8 cellular contexts compared by ENCODE assay signal in genomic region chr16:14303654-14304394, GRCh38.
DNase-seq lines count a peak whose midpoint lies in the region; FAIRE-seq and TF ChIP-seq lines count a peak whose summit lies in the region.

No MANE protein-coding gene starts in this region.

- no peaks in the 10 kb centered on the region for H3K9me3 Mint-ChIP-seq in Caco-2 (ENCODE audit: unreplicated experiment)

- CTCF ChIA-PET in Caco-2 (lab: Charles Lee), result no interaction called here

- H4K8ac ChIP-seq in neuronal stem cell (ENCODE audit: low read depth, low read length), result no peak overlapping the region

- H4K20me1 ChIP-seq in OCI-LY1 (ENCODE audit: insufficient read depth, low read length), result no peaks in the 10 kb centered on the region

- no peaks in the 10 kb centered on the region for H3K79me2 ChIP-seq in OCI-LY1 (ENCODE audit: insufficient read depth, low read length)

- H2AFZ ChIP-seq in OCI-LY1 (ENCODE audit: low read length) (no peak overlapping the region), neuronal stem cell (ENCODE audit: low read length) (no peak overlapping the region)

- no peak for TF ChIP-seq CTCF in Caco-2 (IDR thresholded peaks at IDR 0.05; ENCODE audit: insufficient read depth in 1 of 2, low read depth in 1 of 2, low read length in 1 of 2, severe bottlenecking in 1 of 2, unreplicated experiment in 1 of 2)
- no peak for TF ChIP-seq CTCF in OCI-LY1 (IDR thresholded peaks at IDR 0.05; ENCODE audit: low read length)
- no peak for TF ChIP-seq CTCF in epithelial cell of esophagus (IDR thresholded peaks at IDR 0.05; ENCODE audit: insufficient read depth, low read depth, low read length, missing control alignments)

- peak overlapping the region; percentile 76 for H3K18ac ChIP-seq in neuronal stem cell (ENCODE audit: low read length)

- no peak overlapping the region for H2BK15ac ChIP-seq in neuronal stem cell (ENCODE audit: low read length)

- no peak overlapping the region for H2BK5ac ChIP-seq in neuronal stem cell (ENCODE audit: low read length)

- BruUV-seq in Caco-2 (replicated peaks; lab: Mats Ljungman, UMichigan), result no TSS peak

- H3K27ac ChIP-seq in OCI-LY1 (ENCODE audit: low read depth, low read length, poor library complexity, severe bottlenecking) (no peak overlapping the region), neuronal stem cell (replicated peaks; ENCODE audit: low read length) (no peak overlapping the region)

- no peaks in the 10 kb centered on the region for H3F3A ChIP-seq in OCI-LY1 (ENCODE audit: insufficient read depth, low read length)

- H3K23ac ChIP-seq in neuronal stem cell (ENCODE audit: low read depth, low read length, poor library complexity), result no peak overlapping the region

- H3K4me1 ChIP-seq in Caco-2, result 0 out of 2 replicates have a peak, but pooled peaks cover 6% of the 10 kb centered on the region
- peaks cover 39% of the 10 kb centered on the region for H3K4me1 ChIP-seq in OCI-LY1 (ENCODE audit: insufficient read depth, low read length, severe bottlenecking)
- H3K4me1 ChIP-seq in neuronal stem cell (ENCODE audit: control insufficient read depth in 2 of 2, insufficient read depth in 1 of 2, low read depth in 1 of 2, low read length in 2 of 2), result peaks cover 26 to 27% of the 10 kb centered on the region in 2 donors

- H3K27ac Mint-ChIP-seq in Caco-2 (ENCODE audit: unreplicated experiment), result no peak overlapping the region

- H3K4me3 Mint-ChIP-seq in Caco-2 (ENCODE audit: unreplicated experiment), result peak overlapping the region; percentile 75

- H2BK120ac ChIP-seq in neuronal stem cell (ENCODE audit: low read depth, low read length), result no peak overlapping the region

- WGBS in neuronal stem cell (ENCODE audit: extremely low coverage in 2 of 2, insufficient read length in 2 of 2, insufficient replicate concordance in 1 of 2), 2 donors, result no CpG with 5 or more reads among the region's 30 CpGs

- peak overlapping the region; percentile 89 for H3K4me2 ChIP-seq in OCI-LY1 (ENCODE audit: low read length)
- peak overlapping the region; percentile 97 for H3K4me2 ChIP-seq in neuronal stem cell (ENCODE audit: insufficient read depth, low read length, poor library complexity, severe bottlenecking)

- H3K14ac ChIP-seq in neuronal stem cell (ENCODE audit: low read length), result no peak overlapping the region

- H3K9me3 ChIP-seq in Caco-2, result no peaks in the 10 kb centered on the region
- no peaks in the 10 kb centered on the region for H3K9me3 ChIP-seq in OCI-LY1 (ENCODE audit: low read length)
- H3K9me3 ChIP-seq in neuronal stem cell (replicated peaks in 1 of 2; ENCODE audit: control insufficient read depth in 2 of 2, insufficient read depth in 1 of 2, low read depth in 1 of 2, low read length in 2 of 2), result no peaks in the 10 kb centered on the region

- DNase-seq in Caco-2, result no peak
- DNase-seq in epithelial cell of esophagus (ENCODE audit: low read depth), result no peak
- DNase-seq in neuronal stem cell (ENCODE audit: low spot score), result no peak
- no peak for DNase-seq in NCI-H526 (lab: John Stamatoyannopoulos, UW)
- DNase-seq in HT-29 (ENCODE audit: low spot score), result no peak
- DNase-seq in dedifferentiated amniotic fluid mesenchymal stem cell (ENCODE audit: extremely low spot score), result no peak
- no peak for DNase-seq in RCC 7860 (ENCODE audit: low spot score)

- intact Hi-C loops in Caco-2 (cut with micrococcal nuclease; ENCODE audit: unreplicated experiment), result no loop called here

- H2BK12ac ChIP-seq in neuronal stem cell (ENCODE audit: low read length), result no peak overlapping the region

- peaks cover 6% of the 10 kb centered on the region for H3K79me1 ChIP-seq in neuronal stem cell (ENCODE audit: low read depth, low read length)

- no peaks in the 10 kb centered on the region for H3K36me3 Mint-ChIP-seq in Caco-2 (ENCODE audit: insufficient read depth, unreplicated experiment)

- no peak overlapping the region for H4K91ac ChIP-seq in neuronal stem cell (ENCODE audit: low read depth, low read length, poor library complexity)

- H3K27me3 Mint-ChIP-seq in Caco-2 (ENCODE audit: insufficient read depth, unreplicated experiment), result no peaks in the 10 kb centered on the region

- FAIRE-seq in RCC 7860 (lab: Jason Lieb, UNC), result no peak

- H3K9me2 ChIP-seq in OCI-LY1 (ENCODE audit: low read depth, low read length), result no peaks in the 10 kb centered on the region

- no peaks in the 10 kb centered on the region for H3K27me3 ChIP-seq in Caco-2 (replicated peaks; ENCODE audit: control insufficient read depth, insufficient read depth, low read length)
- H3K27me3 ChIP-seq in OCI-LY1 (ENCODE audit: insufficient read depth, low read length), result no peaks in the 10 kb centered on the region
- peaks cover 0 to 4% (median 4%) of the 10 kb centered on the region in 3 experiments for H3K27me3 ChIP-seq in neuronal stem cell (ENCODE audit: control insufficient read depth in 3 of 3, insufficient read depth in 3 of 3, low read depth in 1 of 3, low read length in 3 of 3)

- no peaks in the 10 kb centered on the region for H3K4me1 Mint-ChIP-seq in Caco-2 (ENCODE audit: low read depth, unreplicated experiment)

- no peak overlapping the region for H2AK5ac ChIP-seq in neuronal stem cell (ENCODE audit: low read depth, low read length)

- H3K36me3 ChIP-seq in Caco-2 (ENCODE audit: control insufficient read depth, insufficient read depth, low read length) (no peaks in the 10 kb centered on the region), OCI-LY1 (ENCODE audit: insufficient read depth, low read length) (no peaks in the 10 kb centered on the region), neuronal stem cell (replicated peaks in 1 of 2; ENCODE audit: control insufficient read depth in 2 of 2, insufficient read depth in 2 of 2, low read length in 2 of 2) (no peaks in the 10 kb centered on the region)

- no peak overlapping the region; the same call in 1 of the 2 replicates for H3K9ac ChIP-seq in OCI-LY1 (ENCODE audit: low read length)
- H3K9ac ChIP-seq in neuronal stem cell (ENCODE audit: low read depth, low read length, poor library complexity), result peak overlapping the region; percentile 36

- H3K4me3 ChIP-seq in Caco-2 (ENCODE audit: low read depth, low read length) (no peak overlapping the region), OCI-LY1 (ENCODE audit: low read depth, low read length, poor library complexity, severe bottlenecking) (peak overlapping the region; percentile 71), epithelial cell of esophagus (ENCODE audit: low read length) (peak overlapping the region; percentile 70), neuronal stem cell (ENCODE audit: low read length in 2 of 2) (peak overlapping the region; percentile 65 to 80)

- POLR2A ChIA-PET in Caco-2 (lab: Charles Lee), result no interaction called here

- H3K4ac ChIP-seq in neuronal stem cell (ENCODE audit: low read length), result no peak overlapping the region
